Comparison of ENCODE assay signal across 7 cellular contexts in genomic region chr2:118150294-118150693, GRCh38.
"Had no signal": no experiment of that assay in that cellular context is flagged by ENCODE, and none has a peak within 500 bp of the region (broad histone marks: within the 10 kb centered on the region; RNA-seq: fewer than 3 reads in every experiment).

No MANE protein-coding gene starts in this region.

- H3K27ac ChIP-seq: GM23248 had no signal

- H3K4me3 ChIP-seq: GM23248, HAP-1 had no signal

- H3K9me3 Mint-ChIP-seq: HFFc6 had no signal

- H3K9ac ChIP-seq: GM23248 had no signal

- DNase-seq: GOT3, H7, HFFc6, IMR-90 had no signal

- H3K9me3 ChIP-seq: HAP-1 had no signal

- H3K4me3 Mint-ChIP-seq: HFFc6 had no signal

- H3K36me3 ChIP-seq: HAP-1 had no signal

- H3K27ac Mint-ChIP-seq: HFFc6 had no signal

- H3K4me1 ChIP-seq: HAP-1 had no signal

- ATAC-seq: HCT116 had no signal
